In the genomic region with DNA sequence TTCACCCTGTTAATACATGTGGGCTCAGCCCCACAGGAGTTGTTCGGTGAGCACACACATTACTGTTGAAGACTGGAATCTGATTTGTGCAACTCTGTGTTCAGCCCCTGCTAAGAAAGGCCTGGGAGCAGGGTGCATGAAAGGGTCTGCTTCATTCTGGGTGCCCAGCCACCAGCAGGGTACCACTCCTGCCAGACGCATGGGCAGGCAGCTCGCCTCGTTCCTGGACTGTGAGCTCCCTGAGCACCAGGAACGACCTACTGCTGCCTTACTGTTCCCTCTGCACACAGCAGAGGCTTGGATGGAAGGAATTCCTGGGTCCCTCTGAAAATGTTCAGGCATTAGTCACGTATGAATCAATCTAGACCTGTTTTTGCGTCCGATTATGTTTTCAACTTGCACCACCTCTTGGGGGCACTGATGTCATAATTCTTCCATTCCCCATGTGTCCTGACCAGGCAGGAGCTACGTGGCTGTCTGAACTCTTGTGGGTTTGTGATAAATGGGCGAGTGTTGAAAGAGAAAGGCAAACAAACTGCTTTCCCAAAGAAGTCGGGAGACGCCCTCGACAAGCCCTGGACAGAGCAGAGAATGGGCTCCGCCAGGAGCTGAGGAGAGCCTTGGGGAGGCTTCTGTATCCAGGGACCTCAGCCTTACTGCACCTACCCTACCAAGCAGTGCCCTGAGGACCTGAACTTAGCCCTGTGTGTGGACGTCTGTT, we compare ENCODE assay signal across 8 cellular contexts.
DNase-seq lines count a peak whose midpoint lies in the region; ATAC-seq and TF ChIP-seq lines count a peak whose summit lies in the region.

No MANE protein-coding gene starts in this region.

- peaks cover 19% of the 10 kb centered on the region for H3K4me1 Mint-ChIP-seq in Calu3 (ENCODE audit: low read depth, unreplicated experiment)
- peaks cover 38% of the 10 kb centered on the region for H3K4me1 Mint-ChIP-seq in WTC11

- no peak overlapping the region for H3K4me3 ChIP-seq in left lung
- no peak overlapping the region for H3K4me3 ChIP-seq in vagina
- H3K4me3 ChIP-seq in lower leg skin (ENCODE audit: low read depth, poor library complexity, severe bottlenecking) = no peak overlapping the region

- WGBS in lower leg skin, 2 donors = 33 to 34% methylated on average over 14 to 15 of the region's 15 CpGs

- no peak overlapping the region for H3K27ac Mint-ChIP-seq in Calu3 (ENCODE audit: unreplicated experiment)
- no peak overlapping the region for H3K27ac Mint-ChIP-seq in WTC11

- H3K4me1 ChIP-seq in left lung (peaks cover 13 to 57% of the 10 kb centered on the region in 2 donors), vagina (peaks cover 26% of the 10 kb centered on the region)

- TF ChIP-seq CTCF in Calu3 (IDR thresholded peaks at IDR 0.05; ENCODE audit: unreplicated experiment) (no peak), WTC11 (IDR thresholded peaks at IDR 0.05) (no peak), left lung (IDR thresholded peaks at IDR 0.05) (peak in 1 of 2 donors; percentile 13), vagina (IDR thresholded peaks at IDR 0.05) (no peak), lower leg skin (IDR thresholded peaks at IDR 0.05) (no peak)

- H3K36me3 ChIP-seq in left lung = no peaks in the 10 kb centered on the region
- H3K36me3 ChIP-seq in vagina = no peaks in the 10 kb centered on the region

- DNase-seq in Calu3 (peak; percentile 64), WTC11 (ENCODE audit: low spot score) (no peak), left lung (peak in 1 of 2 donors; percentile 72), vagina (ENCODE audit: extremely low spot score in 2 of 2) (no peak), lower leg skin (ENCODE audit: low spot score in 2 of 2) (no peak), NCI-H146 treated with DMSO at 0.1 percent for 48 hours (lab: John Stamatoyannopoulos, UW; ENCODE audit: unreplicated experiment) (no peak)

- H3K27me3 ChIP-seq in left lung (no peaks in the 10 kb centered on the region), vagina (no peaks in the 10 kb centered on the region)

- H3K9me3 Mint-ChIP-seq in Calu3 (ENCODE audit: low read depth, unreplicated experiment) (no peaks in the 10 kb centered on the region), WTC11 (peaks cover 6% of the 10 kb centered on the region; the same call in 1 of the 2 replicates)

- TF ChIP-seq POLR2A in vagina (IDR thresholded peaks at IDR 0.05) = no peak
- no peak for TF ChIP-seq POLR2A in lower leg skin (IDR thresholded peaks at IDR 0.05)

- H3K27ac ChIP-seq in left lung (peak overlapping the region; percentile 63 to 87), vagina (peak overlapping the region; percentile 43)

- ATAC-seq in HG03135 (IDR thresholded peaks at IDR 0.05; ENCODE audit: unreplicated experiment) = peak; percentile 24
- peak; percentile 48 for ATAC-seq in WTC11
- ATAC-seq in left lung = peak; percentile 89
- no peak for ATAC-seq in GM18858 (IDR thresholded peaks at IDR 0.05; ENCODE audit: unreplicated experiment)

- H3K4me3 Mint-ChIP-seq in Calu3 (ENCODE audit: low read depth, unreplicated experiment) (peak overlapping the region; percentile 41), WTC11 (no peak overlapping the region)

- BruUV-seq in Calu3 (replicated peaks; lab: Mats Ljungman, UMichigan) = no TSS peak

- CTCF ChIA-PET in Calu3 (lab: Charles Lee) = interaction anchor here (0.5 to 2.3 kb wide), 10 partner anchors 9 to 531 kb away, joined by 3 to 10 read pairs (median 3); no protein-coding TSS in a partner anchor
- CTCF ChIA-PET in WTC11 (lab: Charles Lee) = interaction anchor here (0.7 to 5.7 kb wide), 5 partner anchors 12 to 563 kb away, joined by 3 to 44 read pairs (median 3); no protein-coding TSS in a partner anchor

- intact Hi-C loops in Calu3 (cut with micrococcal nuclease; ENCODE audit: unreplicated experiment) = no loop called here
- intact Hi-C loops in left lung (cut with DNase I) = no loop called here
- intact Hi-C loops in vagina (cut with DNase I) = no loop called here
- intact Hi-C loops in lower leg skin (cut with DNase I; ENCODE audit: low total_unique reads) = loop anchor here (5.0 kb wide), 1 partner anchor 1865 kb away; no protein-coding TSS in a partner anchor

- peaks cover 14% of the 10 kb centered on the region for H3K27me3 Mint-ChIP-seq in Calu3 (ENCODE audit: unreplicated experiment)
- no peaks in the 10 kb centered on the region; the same call in 1 of the 2 replicates for H3K27me3 Mint-ChIP-seq in WTC11 (ENCODE audit: low read depth)

- H3K36me3 Mint-ChIP-seq in Calu3 (ENCODE audit: insufficient read depth, unreplicated experiment) (no peaks in the 10 kb centered on the region), WTC11 (no peaks in the 10 kb centered on the region)

- H3K9me3 ChIP-seq in left lung = no peaks in the 10 kb centered on the region
- no peaks in the 10 kb centered on the region for H3K9me3 ChIP-seq in vagina

- POLR2A ChIA-PET in WTC11 (lab: Charles Lee) = no interaction called here

TF ChIP-seq in WTC11, 78 proteins besides CTCF, POLR2A, EP300 and RAD21:
- TF ChIP-seq E2F5 (CRISPR knock-in tag; IDR thresholded peaks at IDR 0.05) (no peak), GABPB1 (CRISPR knock-in tag; IDR thresholded peaks at IDR 0.05) (no peak)
